20 cellular contexts compared by ENCODE assay signal in genomic region chrX:153775631-153776595, GRCh38.
DNase-seq lines count a peak whose midpoint lies in the region; ATAC-seq and TF ChIP-seq lines count a peak whose summit lies in the region.
"Had no signal": no experiment of that assay in that cellular context is flagged by ENCODE, and none has a peak within 500 bp of the region (broad histone marks: within the 10 kb centered on the region; RNA-seq: fewer than 3 reads in every experiment).

No MANE protein-coding gene starts in this region.

- no peaks in the 10 kb centered on the region for H3K9me3 ChIP-seq in HEK293 (ENCODE audit: control insufficient read depth, insufficient read depth, low read depth, low read length)
- H3K9me3 ChIP-seq: esophagus muscularis mucosa, gastroesophageal sphincter, stomach had no signal

- peak; percentile 23 for DNase-seq in D341Med (ENCODE audit: low spot score)
- DNase-seq in coronary artery (ENCODE audit: low spot score): peak; percentile 64
- DNase-seq in stimulated activated naive CD8-positive, alpha-beta T cell treated with anti-CD3 and anti-CD28 coated beads, Interleukin-15, amount 100 ng/mL, for 72 hours: no peak
- DNase-seq: activated CD4-positive, CD25-positive, alpha-beta regulatory T cell treated with anti-CD3 and anti-CD28 coated beads, Interleukin-2, amount 50 U/mL, for 72 hours; AML-193; amygdala; central memory CD4-positive, alpha-beta T cell; DND-41; H9; stimulated activated CD4-positive, alpha-beta T cell treated with anti-CD3 and anti-CD28 coated beads, Interleukin-2, amount 100 ng/mL, for 48 hours; stomach; T1000; trophoblast cell had no signal

- H3K27ac ChIP-seq in HEK293 (ENCODE audit: extremely low read depth, low read depth, low read length): no peak overlapping the region
- no peak overlapping the region for H3K27ac ChIP-seq in coronary artery
- H3K27ac ChIP-seq: esophagus muscularis mucosa, gastroesophageal sphincter, skin epidermis, stomach had no signal

- H3K4me3 Mint-ChIP-seq in stimulated activated naive CD8-positive, alpha-beta T cell treated with anti-CD3 and anti-CD28 coated beads, Interleukin-15, amount 100 ng/mL, for 72 hours: no peak overlapping the region
- H3K4me3 Mint-ChIP-seq: H9, nephron had no signal

- TF ChIP-seq CTCF in HEK293 (tag by site-specific recombination; IDR thresholded peaks at IDR 0.05) (no peak), coronary artery (IDR thresholded peaks at IDR 0.05) (no peak)

- no peaks in the 10 kb centered on the region for H3K36me3 ChIP-seq in HEK293 (ENCODE audit: control insufficient read depth in 2 of 2, insufficient read depth in 1 of 2, low read length in 2 of 2)

- CTCF ChIA-PET in HEK293 (lab: Yijun Ruan, JAX): no interaction called here

- no peak for ATAC-seq in stimulated activated naive CD8-positive, alpha-beta T cell treated with anti-CD3 and anti-CD28 coated beads, Interleukin-15, amount 100 ng/mL, for 72 hours
- ATAC-seq in HG03039 (IDR thresholded peaks at IDR 0.05; ENCODE audit: unreplicated experiment): no peak
- ATAC-seq: gastroesophageal sphincter, Panc1 had no signal

- H3K4me1 Mint-ChIP-seq in stimulated activated naive CD8-positive, alpha-beta T cell treated with anti-CD3 and anti-CD28 coated beads, Interleukin-15, amount 100 ng/mL, for 72 hours: peaks cover 9% of the 10 kb centered on the region

- no peak overlapping the region for H3K4me3 ChIP-seq in HEK293 (ENCODE audit: low read depth, low read length)
- no peak overlapping the region for H3K4me3 ChIP-seq in coronary artery
- H3K4me3 ChIP-seq: esophagus muscularis mucosa, gastroesophageal sphincter, skin epidermis, stomach had no signal

- no peaks in the 10 kb centered on the region for H3K4me1 ChIP-seq in HEK293 (ENCODE audit: control insufficient read depth, insufficient read depth, low read length)

- H3K9me3 Mint-ChIP-seq in stimulated activated naive CD8-positive, alpha-beta T cell treated with anti-CD3 and anti-CD28 coated beads, Interleukin-15, amount 100 ng/mL, for 72 hours: no peaks in the 10 kb centered on the region

- H3K27ac Mint-ChIP-seq in stimulated activated naive CD8-positive, alpha-beta T cell treated with anti-CD3 and anti-CD28 coated beads, Interleukin-15, amount 100 ng/mL, for 72 hours: no peak overlapping the region
- H3K27ac Mint-ChIP-seq: H9, nephron had no signal

- POLR2A ChIA-PET in HEK293 (lab: Yijun Ruan, JAX): no interaction called here

- H3K27me3 Mint-ChIP-seq in stimulated activated naive CD8-positive, alpha-beta T cell treated with anti-CD3 and anti-CD28 coated beads, Interleukin-15, amount 100 ng/mL, for 72 hours: peaks cover 12% of the 10 kb centered on the region

TF ChIP-seq in HEK293, 187 proteins besides CTCF, POLR2A, EP300 and RAD21:
- TF ChIP-seq KLF8 (tag by site-specific recombination; IDR thresholded peaks at IDR 0.05) (peak; percentile 8), MYNN (tag by site-specific recombination; IDR thresholded peaks at IDR 0.05; ENCODE audit: borderline replicate concordance) (no peak)

Comparison
In these comparisons a context has a peak if more than half of its experiments do, and no peak if none do; other contexts are left out.
1. DNase-seq: peak in D341Med (single experiment) and coronary artery (single experiment); none in stimulated activated naive CD8-positive, alpha-beta T cell treated with anti-CD3 and anti-CD28 coated beads, Interleukin-15, amount 100 ng/mL, for 72 hours (0 of 2).